In genomic region chr2:26946841-26947784, GRCh38 we compare ENCODE assay signal across 9 cellular contexts. TPM values are rescaled to one million over a fixed set of nuclear protein-coding genes. Genes with fewer than 3 reads are reported as not detected.
DNase-seq lines count a peak whose midpoint lies in the region; ATAC-seq, FAIRE-seq and TF ChIP-seq lines count a peak whose summit lies in the region.
"Had no signal": no experiment of that assay in that cellular context is flagged by ENCODE, and none has a peak within 500 bp of the region (broad histone marks: within the 10 kb centered on the region; RNA-seq: fewer than 3 reads in every experiment).

No MANE protein-coding gene starts in this region.

- TF ChIP-seq CTCF in gastroesophageal sphincter (IDR thresholded peaks at IDR 0.05) = no peak
- TF ChIP-seq CTCF in smooth muscle cell (IDR thresholded peaks at IDR 0.05; ENCODE audit: borderline replicate concordance, insufficient read depth, poor library complexity, severe bottlenecking) = no peak

- H3K4me1 ChIP-seq in gastroesophageal sphincter = no peaks in the 10 kb centered on the region
- no peaks in the 10 kb centered on the region for H3K4me1 ChIP-seq in smooth muscle cell (ENCODE audit: low read depth)

- H3K27ac ChIP-seq in gastroesophageal sphincter = no peak overlapping the region
- H3K27ac ChIP-seq in smooth muscle cell (ENCODE audit: low read depth) = no peak overlapping the region

- no peak for TF ChIP-seq EP300 in gastroesophageal sphincter (IDR thresholded peaks at IDR 0.05)

- H3K36me3 ChIP-seq in gastroesophageal sphincter = no peaks in the 10 kb centered on the region
- H3K36me3 ChIP-seq in smooth muscle cell (ENCODE audit: low read depth) = no peaks in the 10 kb centered on the region

- peaks cover 69% of the 10 kb centered on the region for H3K27me3 ChIP-seq in gastroesophageal sphincter
- H3K27me3 ChIP-seq in smooth muscle cell (ENCODE audit: low read depth) = no peaks in the 10 kb centered on the region

- WGBS in gastroesophageal sphincter (ENCODE audit: low coverage in 1 of 2), 2 donors = 33 to 45% methylated on average over 6 to 7 of the region's 34 CpGs
- WGBS in smooth muscle cell (ENCODE audit: low lambda C conversion rate) = 74% methylated on average over 34 of the region's 34 CpGs

- peak; percentile 40 for ATAC-seq in gastroesophageal sphincter
- ATAC-seq: esophagus mucosa had no signal

- FAIRE-seq in H54 (lab: Jason Lieb, UNC) = no peak

- H3K79me2 ChIP-seq in smooth muscle cell (ENCODE audit: low read depth) = no peaks in the 10 kb centered on the region

- DNase-seq in H54 (ENCODE audit: insufficient read length, low spot score) (peak; percentile 50), RPMI7951 (ENCODE audit: low read depth) (peak; percentile 75), smooth muscle cell (lab: John Stamatoyannopoulos, UW; ENCODE audit: unreplicated experiment) (no peak), GDM1 (lab: John Stamatoyannopoulos, UW) (no peak)
- DNase-seq in activated CD4-positive, alpha-beta T cell treated with anti-CD3 and anti-CD28 coated beads, Interleukin-2, amount 50 U/mL, for 4 hours = no peak
- no peak for DNase-seq in activated CD8-positive, alpha-beta memory T cell treated with anti-CD3 and anti-CD28 coated beads, Interleukin-2, amount 50 U/mL, for 48 hours
- DNase-seq: activated gamma-delta T cell treated with Interleukin-2 at 50 U/mL for 16 hours had no signal

- H2AFZ ChIP-seq in smooth muscle cell (ENCODE audit: low read depth) = no peak overlapping the region

- H4K20me1 ChIP-seq in smooth muscle cell (ENCODE audit: low read depth) = no peaks in the 10 kb centered on the region

- no peaks in the 10 kb centered on the region for H3F3A ChIP-seq in smooth muscle cell (ENCODE audit: low read depth)

- H3K9me3 ChIP-seq in gastroesophageal sphincter (no peaks in the 10 kb centered on the region), smooth muscle cell (replicated peaks; ENCODE audit: low read depth) (no peaks in the 10 kb centered on the region)

- H3K4me2 ChIP-seq in smooth muscle cell = peak overlapping the region; percentile 36

- TF ChIP-seq POLR2A in H54 (IDR thresholded peaks at IDR 0.05; ENCODE audit: low read depth, low read length) (no peak), gastroesophageal sphincter (IDR thresholded peaks at IDR 0.05) (no peak)

- H3K9ac ChIP-seq in smooth muscle cell (ENCODE audit: low read depth) = no peak overlapping the region

- no peak overlapping the region for H3K4me3 ChIP-seq in gastroesophageal sphincter
- no peak overlapping the region for H3K4me3 ChIP-seq in smooth muscle cell

RNA-seq across cellular contexts. Expression of gene MAPRE3, which starts 23.3 kb away (rescaled TPM):
- 1.6 and 2.2 TPM in 2 replicates for total RNA-seq in RPMI7951 (2014; rRNA removed; shearing (Covaris generic))
- total RNA-seq in gastroesophageal sphincter (10 to 100 TPM in 3 of 4 donors, 1 to 10 TPM in 1; 8.5 to 18.6 (median 12.4) TPM), smooth muscle cell (9.5 and 12.5 TPM in 2 replicates)
- 29.5 and 30.5 TPM in 2 replicates for polyA plus RNA-seq in smooth muscle cell

Comparison
In these comparisons a context has a peak if more than half of its experiments do, and no peak if none do; other contexts are left out.
1. DNase-seq: peak in H54 (single experiment) and RPMI7951 (single experiment); none in smooth muscle cell (single experiment), activated CD4-positive, alpha-beta T cell treated with anti-CD3 and anti-CD28 coated beads, Interleukin-2, amount 50 U/mL, for 4 hours (0 of 2), activated CD8-positive, alpha-beta memory T cell treated with anti-CD3 and anti-CD28 coated beads, Interleukin-2, amount 50 U/mL, for 48 hours (single experiment) and GDM1 (single experiment).